29 cellular contexts compared by ENCODE assay signal in genomic region chr20:38505091-38505455, GRCh38.
"Had no signal": no experiment of that assay in that cellular context is flagged by ENCODE, and none has a peak within 500 bp of the region (broad histone marks: within the 10 kb centered on the region; RNA-seq: fewer than 3 reads in every experiment).

No MANE protein-coding gene starts in this region.

- DNase-seq: activated B cell treated with CpG ODN at 0.5 μM for 24 hours; activated CD4-positive, alpha-beta memory T cell treated with anti-CD3 and anti-CD28 coated beads for 36 hours; activated CD4-positive, alpha-beta T cell treated with anti-CD3 and anti-CD28 coated beads for 4 hours; activated CD4-positive, alpha-beta T cell treated with anti-CD3 and anti-CD28 coated beads, Interleukin-2, amount 10 ng/mL, durations not matched to agents 24 days and 14 days; activated CD4-positive, alpha-beta T cell treated with anti-CD3 and anti-CD28 coated beads, Interleukin-2, amount 50 U/mL, for 1 hour; activated CD4-positive, alpha-beta T cell treated with anti-CD3 and anti-CD28 coated beads, Interleukin-2, amount 50 U/mL, for 4 hours; activated CD4-positive, CD25-positive, alpha-beta regulatory T cell treated with anti-CD3 and anti-CD28 coated beads, Interleukin-2, amount 50 U/mL, for 72 hours; activated CD8-positive, alpha-beta memory T cell treated with anti-CD3 and anti-CD28 coated beads, Interleukin-2, amount 50 U/mL, for 48 hours; activated CD8-positive, alpha-beta T cell treated with anti-CD3 and anti-CD28 coated beads for 36 hours; activated effector memory CD4-positive, alpha-beta T cell treated with Interleukin-2 at 50 U/mL for 16 hours; activated gamma-delta T cell; activated naive CD4-positive, alpha-beta T cell treated with anti-CD3 and anti-CD28 coated beads, Interleukin-2, amount 10 ng/mL, durations not matched to agents 7 days and 5 days; activated naive CD4-positive, alpha-beta T cell treated with Interleukin-2 at 50 U/mL for 16 hours; activated naive CD8-positive, alpha-beta T cell treated with anti-CD3 and anti-CD28 coated beads, Interleukin-2, amount 10 ng/mL, durations not matched to agents 7 days and 5 days; activated naive CD8-positive, alpha-beta T cell treated with anti-CD3 and anti-CD28 coated beads, Interleukin-2, amount 50 U/mL, for 24 hours; activated T-cell treated with anti-CD3 and anti-CD28 coated beads, Interleukin-2, amount 50 U/mL, for 24 hours; activated T-cell treated with anti-CD3 and anti-CD28 coated beads, Interleukin-2, amount 50 U/mL, for 48 hours; amygdala; anterior cingulate cortex; caudate nucleus; cerebellar nuclear complex; colonic mucosa; T-helper 2 cell; T-helper 9 cell had no signal

- H3K4me3 ChIP-seq: ascending aorta, cardiac muscle cell, colonic mucosa had no signal

- H3K4me1 ChIP-seq: ascending aorta, colonic mucosa had no signal

- H3K27me3 ChIP-seq: ascending aorta, cardiac muscle cell, colonic mucosa had no signal

- FAIRE-seq: bronchial epithelial cell, TTC549 had no signal

- ATAC-seq: activated CD8-positive, alpha-beta T cell treated with anti-CD3 and anti-CD28 coated beads for 36 hours; activated naive CD8-positive, alpha-beta T cell treated with anti-CD3 and anti-CD28 coated beads, Interleukin-2, amount 50 U/mL, for 24 hours had no signal

- H3K9me3 ChIP-seq: colonic mucosa had no signal

- H3K27ac ChIP-seq: ascending aorta, cardiac muscle cell, colonic mucosa, VCaP had no signal
